Comparison of ENCODE assay signal across 26 cellular contexts in genomic region chr3:12014613-12015012, GRCh38. TPM values are rescaled to one million over a fixed set of nuclear protein-coding genes. Genes with fewer than 3 reads are reported as not detected.
"Had no signal": no experiment of that assay in that cellular context is flagged by ENCODE, and none has a peak within 500 bp of the region (broad histone marks: within the 10 kb centered on the region; RNA-seq: fewer than 3 reads in every experiment).

No MANE protein-coding gene starts in this region.

- H3K27me3 ChIP-seq: right lobe of liver, thyroid gland, upper lobe of left lung, vagina had no signal

- FAIRE-seq: small intestine, urothelium cell line had no signal

- H3K4me3 ChIP-seq: psoas muscle, right lobe of liver, sigmoid colon, stomach, thoracic aorta, thyroid gland, tibial nerve, upper lobe of left lung, vagina had no signal

- ATAC-seq: natural killer cell treated with Interleukin-12 subunit alpha and Interleukin-12 subunit beta and Interleukin-15 and Interleukin-18, amount 100 ng/mL, for 72 hours; psoas muscle; right cardiac atrium; right lobe of liver; stimulated activated effector memory CD8-positive, alpha-beta T cell treated with anti-CD3 and anti-CD28 coated beads, Interleukin-12 subunit alpha, Interleukin-12 subunit beta, amount 100 ng/mL, for 72 hours; stimulated activated naive B cell treated with anti-CD40 and anti-IgM and Interleukin-4, amounts not matched to agents 10 μg/mL and 1 μg/mL and 100 μg/mL, for 72 hours had no signal

- H3K9me3 ChIP-seq: neutrophil, psoas muscle, right lobe of liver, sigmoid colon, stomach, thoracic aorta, thyroid gland, tibial nerve, upper lobe of left lung, vagina had no signal

- H3K4me1 ChIP-seq: psoas muscle, right lobe of liver, sigmoid colon, stomach, thyroid gland, tibial nerve, upper lobe of left lung, vagina had no signal

- H2AFZ ChIP-seq: parathyroid adenoma had no signal

- DNase-seq: nephron progenitor cell; nucleus accumbens; posterior cingulate gyrus; psoas muscle; right cardiac atrium; right lobe of liver; sigmoid colon; small intestine; stimulated activated CD4-positive, alpha-beta T cell treated with anti-CD3 and anti-CD28 coated beads, Interleukin-15, amount 100 ng/mL, for 24 hours; stimulated activated CD4-positive, alpha-beta T cell treated with anti-CD3 and anti-CD28 coated beads, Interleukin-2, amount 100 ng/mL, for 24 hours; stimulated activated CD4-positive, alpha-beta T cell treated with anti-CD3 and anti-CD28 coated beads, Interleukin-2, amount 100 ng/mL, for 48 hours; stimulated activated CD4-positive, alpha-beta T cell treated with anti-CD3 and anti-CD28 coated beads, Interleukin-4, amount 100 ng/mL, for 24 hours; stimulated activated naive B cell treated with anti-CD40 and anti-IgM and Interleukin-4, amounts not matched to agents 10 μg/mL and 1 μg/mL and 100 μg/mL, for 72 hours; stimulated activated naive CD4-positive, alpha-beta T cell treated with Interleukin-2 at 50 U/mL for 16 hours; stomach; thyroid gland; trophoblast cell; upper lobe of left lung had no signal

- H3K9ac ChIP-seq: parathyroid adenoma had no signal

- H3K36me3 ChIP-seq: neutrophil, right lobe of liver, sigmoid colon, stomach, thoracic aorta, thyroid gland, tibial nerve, upper lobe of left lung, vagina had no signal

- H3K27ac ChIP-seq: neutrophil, parathyroid adenoma, psoas muscle, right lobe of liver, sigmoid colon, stomach, thoracic aorta, thyroid gland, tibial nerve, upper lobe of left lung, vagina had no signal

RNA-seq across cellular contexts. Expression of gene SYN2, which starts 10.4 kb away (rescaled TPM):
- total RNA-seq: natural killer cell treated with Interleukin-12 subunit alpha and Interleukin-12 subunit beta and Interleukin-15 and Interleukin-18, amount 100 ng/mL, for 72 hours; right lobe of liver had no signal
